ENCODE assay signal across 15 cellular contexts in the genomic region with DNA sequence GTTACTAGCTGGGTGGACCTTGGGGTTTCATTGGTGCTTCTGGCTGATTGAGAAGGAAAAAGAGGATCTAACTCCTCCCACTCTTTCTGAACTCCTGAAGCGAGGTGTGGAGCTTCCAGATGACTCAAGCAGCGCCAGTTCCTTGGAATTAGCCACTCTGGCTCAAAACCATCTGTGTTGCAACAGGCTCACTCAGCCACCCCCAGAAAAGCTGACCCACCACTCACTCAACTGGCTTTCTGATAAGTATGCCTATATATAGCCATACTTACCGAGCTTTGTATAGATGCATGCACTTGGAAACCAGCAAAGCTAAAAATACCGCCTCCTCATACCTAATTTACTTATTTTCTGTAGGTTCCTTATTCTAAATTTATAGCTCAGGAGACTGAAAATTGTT.
DNase-seq lines count a peak whose midpoint lies in the region; ATAC-seq and TF ChIP-seq lines count a peak whose summit lies in the region.
"Had no signal": no experiment of that assay in that cellular context is flagged by ENCODE, and none has a peak within 500 bp of the region (broad histone marks: within the 10 kb centered on the region; RNA-seq: fewer than 3 reads in every experiment).

No MANE protein-coding gene starts in this region.

- peak; percentile 81 to 93 for DNase-seq in cardiac muscle cell (ENCODE audit: low read depth in 1 of 2, low spot score in 1 of 2)
- DNase-seq in right cardiac atrium: no peak
- DNase-seq in RWPE1 (ENCODE audit: low spot score): peak; percentile 83
- DNase-seq in foreskin keratinocyte: peak; percentile 69 to 81
- no peak for DNase-seq in retina
- DNase-seq in activated effector memory CD4-positive, alpha-beta T cell treated with anti-CD3 and anti-CD28 coated beads, Interleukin-2, amount 50 U/mL, for 16 hours: no peak
- DNase-seq in activated naive CD4-positive, alpha-beta T cell treated with anti-CD3 and anti-CD28 coated beads, Interleukin-2, amount 50 U/mL, for 16 hours: no peak
- DNase-seq: activated CD8-positive, alpha-beta T cell treated with anti-CD3 and anti-CD28 coated beads for 36 hours; AML-193; esophagus squamous epithelium; NCI-H1694 treated with DMSO at 0.1 percent for 48 hours had no signal

- TF ChIP-seq EP300 in gastroesophageal sphincter (IDR thresholded peaks at IDR 0.05): no peak

- H3K4me3 ChIP-seq in cardiac muscle cell: no peak overlapping the region
- H3K4me3 ChIP-seq in right cardiac atrium (ENCODE audit: low read length): no peak overlapping the region
- no peak overlapping the region for H3K4me3 ChIP-seq in gastroesophageal sphincter
- H3K4me3 ChIP-seq: esophagus squamous epithelium, SK-N-MC, skin epidermis had no signal

- H3K4me1 ChIP-seq in cardiac muscle cell (ENCODE audit: low read depth) (peaks cover 17% of the 10 kb centered on the region), right cardiac atrium (ENCODE audit: control insufficient read depth, insufficient read depth, low read length) (no peaks in the 10 kb centered on the region), foreskin keratinocyte (no peaks in the 10 kb centered on the region), gastroesophageal sphincter (no peaks in the 10 kb centered on the region)

- no peaks in the 10 kb centered on the region for H3K9me3 ChIP-seq in cardiac muscle cell (ENCODE audit: low read depth)
- H3K9me3 ChIP-seq in right cardiac atrium (ENCODE audit: control insufficient read depth, low read length): no peaks in the 10 kb centered on the region
- no peaks in the 10 kb centered on the region for H3K9me3 ChIP-seq in gastroesophageal sphincter
- H3K9me3 ChIP-seq: esophagus squamous epithelium had no signal

- H3K27me3 ChIP-seq in cardiac muscle cell: no peaks in the 10 kb centered on the region
- H3K27me3 ChIP-seq in right cardiac atrium (ENCODE audit: control insufficient read depth, insufficient read depth): no peaks in the 10 kb centered on the region
- no peaks in the 10 kb centered on the region for H3K27me3 ChIP-seq in foreskin keratinocyte
- no peaks in the 10 kb centered on the region for H3K27me3 ChIP-seq in gastroesophageal sphincter
- H3K27me3 ChIP-seq: esophagus squamous epithelium had no signal

- no peak for TF ChIP-seq CTCF in cardiac muscle cell (IDR thresholded peaks at IDR 0.05; ENCODE audit: low read depth, low read length)
- TF ChIP-seq CTCF in RWPE1 (conservative IDR thresholded peaks at IDR 0.05; ENCODE audit: low read depth): no peak
- no peak for TF ChIP-seq CTCF in foreskin keratinocyte (conservative IDR thresholded peaks at IDR 0.05)
- no peak for TF ChIP-seq CTCF in gastroesophageal sphincter (IDR thresholded peaks at IDR 0.05)

- H3K36me3 ChIP-seq in cardiac muscle cell (no peaks in the 10 kb centered on the region), gastroesophageal sphincter (no peaks in the 10 kb centered on the region)
- H3K36me3 ChIP-seq: esophagus squamous epithelium had no signal

- peak overlapping the region; percentile 96 for H3K27ac ChIP-seq in cardiac muscle cell
- no peak overlapping the region for H3K27ac ChIP-seq in right cardiac atrium (ENCODE audit: low read length)
- H3K27ac ChIP-seq in RWPE1: no peak overlapping the region
- no peak overlapping the region for H3K27ac ChIP-seq in foreskin keratinocyte
- H3K27ac ChIP-seq in gastroesophageal sphincter: no peak overlapping the region
- H3K27ac ChIP-seq: esophagus squamous epithelium, HL-60, SK-N-MC, skin epidermis had no signal

- ATAC-seq in right cardiac atrium (no peak), foreskin keratinocyte (peak; percentile 83), gastroesophageal sphincter (no peak)
- ATAC-seq: activated CD8-positive, alpha-beta T cell treated with anti-CD3 and anti-CD28 coated beads for 36 hours had no signal

- CTCF ChIA-PET in RWPE1 (lab: Yijun Ruan, JAX): interaction anchor here (0.6 to 0.8 kb wide), 2 partner anchors 20 to 167 kb away, joined by 3 read pairs; no protein-coding TSS in a partner anchor

- intact Hi-C loops in right cardiac atrium (cut with DNase I): no loop called here

- POLR2A ChIA-PET in RWPE1 (lab: Yijun Ruan, JAX; ENCODE audit: low non-redundant PET): interaction anchor here (0.6 kb wide), 1 partner anchor 20 kb away, joined by 3 read pairs; no protein-coding TSS in a partner anchor

- no peak for TF ChIP-seq POLR2A in gastroesophageal sphincter (IDR thresholded peaks at IDR 0.05)

- WGBS in right cardiac atrium: 64% methylated on average over 4 of the region's 4 CpGs
- 75% methylated on average over 4 of the region's 4 CpGs; no CpG with 5 or more reads in 1 of the 2 donors for WGBS in gastroesophageal sphincter (ENCODE audit: low coverage in 1 of 2), 2 donors

Comparison
In these comparisons a context has a peak if more than half of its experiments do, and no peak if none do; other contexts are left out.
1. DNase-seq: peak in cardiac muscle cell (2 of 2), RWPE1 (single experiment) and foreskin keratinocyte (2 of 2); none in right cardiac atrium (0 of 3), retina (single experiment), activated effector memory CD4-positive, alpha-beta T cell treated with anti-CD3 and anti-CD28 coated beads, Interleukin-2, amount 50 U/mL, for 16 hours (single experiment) and activated naive CD4-positive, alpha-beta T cell treated with anti-CD3 and anti-CD28 coated beads, Interleukin-2, amount 50 U/mL, for 16 hours (single experiment).